In the genomic region with DNA sequence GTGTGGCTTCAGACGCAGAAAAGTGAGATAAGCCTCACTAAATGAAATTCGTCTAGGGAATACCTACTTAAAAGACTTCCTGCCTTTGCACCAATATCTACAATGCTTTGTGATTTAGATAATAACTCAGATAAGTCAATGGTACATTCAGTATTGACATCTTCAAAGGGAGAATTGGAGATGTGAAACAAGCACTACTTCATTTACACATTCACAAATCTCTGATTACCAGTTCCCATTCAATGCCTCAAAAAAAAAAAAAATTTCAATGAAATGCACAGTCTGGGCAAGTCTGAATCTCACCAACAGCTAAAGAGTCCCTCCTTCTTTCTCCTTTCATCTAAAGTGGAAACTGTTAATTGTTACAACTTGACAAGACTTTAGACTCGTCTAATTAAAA, we compare ENCODE assay signal across 12 cellular contexts. TPM values are rescaled to one million over a fixed set of nuclear protein-coding genes. Genes with fewer than 3 reads are reported as not detected.
DNase-seq lines count a peak whose midpoint lies in the region; ATAC-seq and TF ChIP-seq lines count a peak whose summit lies in the region.
"Had no signal": no experiment of that assay in that cellular context is flagged by ENCODE, and none has a peak within 500 bp of the region (broad histone marks: within the 10 kb centered on the region; RNA-seq: fewer than 3 reads in every experiment).

No MANE protein-coding gene starts in this region.

- peaks cover 3% of the 10 kb centered on the region for H3K36me3 ChIP-seq in CD8-positive, alpha-beta memory T cell (ENCODE audit: insufficient read depth, low read length)
- H3K36me3 ChIP-seq in OCI-LY1 (ENCODE audit: insufficient read depth, low read length) (peaks cover 42% of the 10 kb centered on the region), parathyroid adenoma (ENCODE audit: control insufficient read depth, insufficient read depth, low read length) (no peaks in the 10 kb centered on the region), adrenal gland (replicated peaks in 1 of 2) (peaks cover 0 to 13% of the 10 kb centered on the region in 2 donors)
- H3K36me3 ChIP-seq in effector memory CD4-positive, alpha-beta T cell (ENCODE audit: control insufficient read depth, insufficient read depth, low read length): peaks cover 8% of the 10 kb centered on the region

- CTCF ChIA-PET in CD8-positive, alpha-beta memory T cell (lab: Charles Lee): interaction anchor here (1.4 to 3.3 kb wide), 3 partner anchors 20 to 221 kb away, joined by 5 to 31 read pairs (median 25); a partner anchor contains a TSS

- peaks cover 3% of the 10 kb centered on the region; the same call in 1 of the 2 replicates for H4K20me1 ChIP-seq in OCI-LY1 (ENCODE audit: insufficient read depth, low read length)

- TF ChIP-seq CTCF in OCI-LY1 (IDR thresholded peaks at IDR 0.05; ENCODE audit: low read length) (no peak), parathyroid adenoma (IDR thresholded peaks at IDR 0.05) (no peak), adrenal gland (IDR thresholded peaks at IDR 0.05) (no peak)

- no peaks in the 10 kb centered on the region for H3K27me3 ChIP-seq in CD8-positive, alpha-beta memory T cell (ENCODE audit: insufficient read depth, low read length, poor library complexity, severe bottlenecking)
- no peaks in the 10 kb centered on the region for H3K27me3 ChIP-seq in OCI-LY1 (ENCODE audit: insufficient read depth, low read length)
- no peaks in the 10 kb centered on the region for H3K27me3 ChIP-seq in effector memory CD4-positive, alpha-beta T cell (replicated peaks; ENCODE audit: control insufficient read depth, insufficient read depth, low read length, poor library complexity, severe bottlenecking)
- H3K27me3 ChIP-seq in parathyroid adenoma (ENCODE audit: control insufficient read depth, insufficient read depth, low read length): no peaks in the 10 kb centered on the region
- no peaks in the 10 kb centered on the region for H3K27me3 ChIP-seq in adrenal gland

- 38 to 53% (median 49%) methylated on average over 3 of the region's 3 CpGs for WGBS in adrenal gland, 4 donors

- H2AFZ ChIP-seq in OCI-LY1 (ENCODE audit: low read length): no peak overlapping the region
- H2AFZ ChIP-seq in parathyroid adenoma: no peak overlapping the region

- POLR2A ChIA-PET in CD8-positive, alpha-beta memory T cell (lab: Charles Lee): interaction anchor here (0.7 to 5.6 kb wide), 3 partner anchors 8 to 221 kb away, joined by 3 to 63 read pairs (median 44); a partner anchor contains a TSS

- DNase-seq in CD8-positive, alpha-beta memory T cell: peak in 1 of 5 donors; percentile 15
- DNase-seq in effector memory CD4-positive, alpha-beta T cell: no peak
- DNase-seq in adrenal gland: no peak
- DNase-seq: activated CD4-positive, CD25-positive, alpha-beta regulatory T cell; cortex of kidney; NCI-H226 had no signal

- no peaks in the 10 kb centered on the region for H3K9me2 ChIP-seq in OCI-LY1 (ENCODE audit: low read depth, low read length)

- H3K4me3 ChIP-seq in CD8-positive, alpha-beta memory T cell (ENCODE audit: low read length): peak overlapping the region; percentile 79
- peak overlapping the region; percentile 94 for H3K4me3 ChIP-seq in OCI-LY1 (ENCODE audit: low read depth, low read length, poor library complexity, severe bottlenecking)
- peak overlapping the region; percentile 94 for H3K4me3 ChIP-seq in effector memory CD4-positive, alpha-beta T cell (ENCODE audit: insufficient read depth, low read depth, low read length, poor library complexity, severe bottlenecking)
- H3K4me3 ChIP-seq in parathyroid adenoma (ENCODE audit: low read depth, low read length): peak overlapping the region; percentile 88
- H3K4me3 ChIP-seq in adrenal gland: no peak overlapping the region
- H3K4me3 ChIP-seq: lung had no signal

- peak overlapping the region; percentile 91 to 98 (median 96) for H3K4me3 Mint-ChIP-seq in CD8-positive, alpha-beta memory T cell

- peaks cover 57 to 60% (median 58%) of the 10 kb centered on the region in 3 donors for H3K4me1 Mint-ChIP-seq in CD8-positive, alpha-beta memory T cell

- peak overlapping the region; percentile 90 to 99 (median 96) for H3K27ac Mint-ChIP-seq in CD8-positive, alpha-beta memory T cell

- H3K4me2 ChIP-seq in OCI-LY1 (ENCODE audit: low read length) (peak overlapping the region; percentile 94), parathyroid adenoma (ENCODE audit: low read length) (no peak overlapping the region)

- peaks cover 0 to 4% of the 10 kb centered on the region in 2 donors for H3K27me3 Mint-ChIP-seq in CD8-positive, alpha-beta memory T cell

- no peaks in the 10 kb centered on the region for H3K9me3 ChIP-seq in CD8-positive, alpha-beta memory T cell (ENCODE audit: low read length)
- H3K9me3 ChIP-seq in OCI-LY1 (ENCODE audit: low read length) (no peaks in the 10 kb centered on the region), parathyroid adenoma (ENCODE audit: control insufficient read depth, low read length) (no peaks in the 10 kb centered on the region), adrenal gland (replicated peaks in 1 of 3) (no peaks in the 10 kb centered on the region)
- H3K9me3 ChIP-seq in effector memory CD4-positive, alpha-beta T cell (ENCODE audit: control insufficient read depth, low read length): no peaks in the 10 kb centered on the region

- H3F3A ChIP-seq in OCI-LY1 (ENCODE audit: insufficient read depth, low read length): no peaks in the 10 kb centered on the region

- ATAC-seq in GM18907 (IDR thresholded peaks at IDR 0.05; ENCODE audit: unreplicated experiment) (no peak), GM18520 (IDR thresholded peaks at IDR 0.05; ENCODE audit: unreplicated experiment) (no peak), HG03571 (IDR thresholded peaks at IDR 0.05; ENCODE audit: unreplicated experiment) (no peak)

- H3K9ac ChIP-seq in OCI-LY1 (ENCODE audit: low read length): peak overlapping the region; percentile 92; the same call in 1 of the 2 replicates
- no peak overlapping the region for H3K9ac ChIP-seq in parathyroid adenoma

- H3K4me1 ChIP-seq in CD8-positive, alpha-beta memory T cell (ENCODE audit: insufficient read depth, low read length): peaks cover 60% of the 10 kb centered on the region
- H3K4me1 ChIP-seq in OCI-LY1 (ENCODE audit: insufficient read depth, low read length, severe bottlenecking) (peaks cover 44% of the 10 kb centered on the region), parathyroid adenoma (peaks cover 23% of the 10 kb centered on the region), adrenal gland (replicated peaks in 1 of 2) (peaks cover 10 to 46% of the 10 kb centered on the region in 2 donors)
- peaks cover 24% of the 10 kb centered on the region for H3K4me1 ChIP-seq in effector memory CD4-positive, alpha-beta T cell (ENCODE audit: control insufficient read depth, insufficient read depth, low read length, poor library complexity, severe bottlenecking)

- H3K36me3 Mint-ChIP-seq in CD8-positive, alpha-beta memory T cell: peaks cover 0 to 71% (median 12%) of the 10 kb centered on the region in 3 donors

- H3K9me3 Mint-ChIP-seq in CD8-positive, alpha-beta memory T cell: no peaks in the 10 kb centered on the region

- TF ChIP-seq POLR2A in adrenal gland (IDR thresholded peaks at IDR 0.05): no peak

- H3K27ac ChIP-seq in CD8-positive, alpha-beta memory T cell (ENCODE audit: low read depth, low read length): no peak overlapping the region
- no peak overlapping the region for H3K27ac ChIP-seq in OCI-LY1 (ENCODE audit: low read depth, low read length, poor library complexity, severe bottlenecking)
- peak overlapping the region; percentile 86 for H3K27ac ChIP-seq in effector memory CD4-positive, alpha-beta T cell (ENCODE audit: insufficient read depth, low read length, poor library complexity, severe bottlenecking)
- H3K27ac ChIP-seq in parathyroid adenoma: no peak overlapping the region
- H3K27ac ChIP-seq in adrenal gland: no peak overlapping the region

- peaks cover 81% of the 10 kb centered on the region for H3K79me2 ChIP-seq in OCI-LY1 (ENCODE audit: insufficient read depth, low read length)
- H3K79me2 ChIP-seq in parathyroid adenoma: peaks cover 51% of the 10 kb centered on the region

- intact Hi-C loops in adrenal gland (cut with DNase I): no loop called here

RNA-seq across cellular contexts. Expression of a gene that starts 3.7 kb away (rescaled TPM):
- total RNA-seq in CD8-positive, alpha-beta memory T cell: 10 to 100 TPM; 58.1 to 62.1 TPM
- polyA plus RNA-seq in CD8-positive, alpha-beta memory T cell: 11.6 TPM
- 10 to 100 TPM; 19.6 to 47.9 (median 35.0) TPM for total RNA-seq in adrenal gland
- polyA plus RNA-seq in adrenal gland: 10 to 100 TPM; 16.2 to 22.7 (median 18.7) TPM

RNA-seq across cellular contexts. Expression of a gene that starts 44.8 kb away (rescaled TPM):
- 10 to 100 TPM; 32.6 to 34.7 TPM for total RNA-seq in CD8-positive, alpha-beta memory T cell
- 26.5 TPM for polyA plus RNA-seq in CD8-positive, alpha-beta memory T cell
- total RNA-seq in adrenal gland: 10 to 100 TPM in 7 of 8 donors, 1 to 10 TPM in 1; 4.4 to 23.5 (median 14.7) TPM
- 10 to 100 TPM in 2 of 3 donors, 1 to 10 TPM in 1; 8.9 to 15.4 (median 10.5) TPM for polyA plus RNA-seq in adrenal gland

RNA-seq across cellular contexts. Expression of a gene that starts 50.1 kb away (rescaled TPM):
- total RNA-seq in CD8-positive, alpha-beta memory T cell: 100 to 1,000 TPM; 113 to 115 TPM
- 268 TPM for polyA plus RNA-seq in CD8-positive, alpha-beta memory T cell
- 100 to 1,000 TPM in 2 of 8 donors, 10 to 100 TPM in 6; 48.4 to 193 (median 86.5) TPM for total RNA-seq in adrenal gland
- polyA plus RNA-seq in adrenal gland: 10 to 100 TPM; 36.8 to 43.3 (median 43.1) TPM

RNA-seq across cellular contexts. Expression of a gene that starts 58.2 kb away (rescaled TPM):
- not detected for total RNA-seq in CD8-positive, alpha-beta memory T cell
- polyA plus RNA-seq in CD8-positive, alpha-beta memory T cell: 1.6 TPM
- total RNA-seq in adrenal gland: 1 to 10 TPM in 1 of 8 donors, under 1 TPM in 1, not detected in 6; 0.14 to 1.0 TPM
- polyA plus RNA-seq in adrenal gland: under 1 TPM; 0.18 to 0.88 (median 0.47) TPM

Comparison
In these comparisons a context has a peak if more than half of its experiments do, and no peak if none do; other contexts are left out.
1. H3K4me3 ChIP-seq: peak in CD8-positive, alpha-beta memory T cell (single experiment), OCI-LY1 (single experiment), effector memory CD4-positive, alpha-beta T cell (single experiment) and parathyroid adenoma (single experiment); none in adrenal gland (0 of 4).